Comparison of ENCODE assay signal across 21 cellular contexts in the genomic region with DNA sequence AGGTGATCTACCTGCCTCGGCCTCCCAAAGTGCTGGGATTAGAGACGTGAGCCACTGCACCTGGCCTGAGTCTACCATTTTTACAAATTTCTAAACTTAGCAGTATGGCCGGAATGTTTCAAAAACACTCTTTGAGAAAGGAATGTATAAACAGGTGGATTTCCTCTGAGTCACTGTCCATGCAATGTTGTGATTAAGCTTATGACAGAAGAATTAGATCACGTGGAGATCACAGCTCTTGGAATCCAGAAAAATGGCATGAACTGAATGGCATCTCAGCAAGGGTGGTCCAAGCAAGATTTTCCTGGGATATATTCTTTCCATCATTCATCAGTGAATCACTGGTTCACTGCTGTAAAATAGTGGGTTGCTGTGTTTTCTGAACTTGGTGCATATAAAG.
DNase-seq lines count a peak whose midpoint lies in the region; ATAC-seq and TF ChIP-seq lines count a peak whose summit lies in the region.
"Had no signal": no experiment of that assay in that cellular context is flagged by ENCODE, and none has a peak within 500 bp of the region (broad histone marks: within the 10 kb centered on the region; RNA-seq: fewer than 3 reads in every experiment).

No MANE protein-coding gene starts in this region.

- no peak overlapping the region for H3K9ac ChIP-seq in MM.1S (ENCODE audit: low read length)
- H3K9ac ChIP-seq: BLaER1 treated with 17β-estradiol and CSF1 and Interleukin-3, amounts not matched to agents 10 nM and 100 nM had no signal

- no peak overlapping the region for H3K4me2 ChIP-seq in MM.1S (ENCODE audit: low read depth, low read length)

- H3K36me3 ChIP-seq in MM.1S (replicated peaks; ENCODE audit: insufficient read depth, low read length), result no peaks in the 10 kb centered on the region
- H3K36me3 ChIP-seq: BLaER1 treated with 17β-estradiol and CSF1 and Interleukin-3, amounts not matched to agents 10 nM and 100 nM; gastrocnemius medialis; left lung; SJCRH30; transverse colon had no signal

- H3K4me1 ChIP-seq in MM.1S (ENCODE audit: low read length), result peaks cover 7% of the 10 kb centered on the region; the same call in 1 of the 2 replicates
- H3K4me1 ChIP-seq: gastrocnemius medialis, left lung, SJCRH30 had no signal

- no peak for ATAC-seq in GM21381 (IDR thresholded peaks at IDR 0.05; ENCODE audit: unreplicated experiment)
- ATAC-seq: gastrocnemius medialis; left lung; stimulated activated naive CD8-positive, alpha-beta T cell treated with anti-CD3 and anti-CD28 coated beads, Interleukin-15, Interleukin-2, amounts not matched to agents 100 U/mL and 50 U/mL, for 24 hours had no signal

- H3K27ac ChIP-seq in MM.1S (ENCODE audit: low read length) (no peak overlapping the region), caudate nucleus (ENCODE audit: low read depth, low read length) (no peak overlapping the region)
- H3K27ac ChIP-seq: BLaER1 treated with 17β-estradiol and CSF1 and Interleukin-3, amounts not matched to agents 10 nM and 100 nM; dorsolateral prefrontal cortex; epithelial cell of prostate; gastrocnemius medialis; left lung; SJCRH30; transverse colon had no signal

- H3K27me3 ChIP-seq in MM.1S (replicated peaks; ENCODE audit: insufficient read depth, low read length), result no peaks in the 10 kb centered on the region
- H3K27me3 ChIP-seq: BLaER1 treated with 17β-estradiol and CSF1 and Interleukin-3, amounts not matched to agents 10 nM and 100 nM; dorsolateral prefrontal cortex; gastrocnemius medialis; left lung; SJCRH30; transverse colon had no signal

- no peaks in the 10 kb centered on the region for H3K79me2 ChIP-seq in MM.1S (ENCODE audit: low read length)

- no peaks in the 10 kb centered on the region for H3K9me3 ChIP-seq in MM.1S (replicated peaks; ENCODE audit: insufficient read depth, low read length)
- H3K9me3 ChIP-seq: BLaER1 treated with 17β-estradiol and CSF1 and Interleukin-3, amounts not matched to agents 10 nM and 100 nM; gastrocnemius medialis; SJCRH30; transverse colon had no signal

- no peak overlapping the region for H3K4me3 ChIP-seq in MM.1S (ENCODE audit: low read length)
- H3K4me3 ChIP-seq: BLaER1 treated with 17β-estradiol and CSF1 and Interleukin-3, amounts not matched to agents 10 nM and 100 nM; dorsolateral prefrontal cortex; gastrocnemius medialis; left lung; SJCRH30; transverse colon had no signal

- DNase-seq in A172 (ENCODE audit: low spot score) (peak; percentile 72), MM.1S (peak; percentile 31), dermis blood vessel endothelial cell (peak; percentile 0), kidney tubule cell (ENCODE audit: low spot score) (peak; percentile 87), AG08395 (ENCODE audit: low spot score) (no peak), caudate nucleus (lab: John Stamatoyannopoulos, UW) (no peak), SIG-M5 (lab: John Stamatoyannopoulos, UW) (no peak)
- DNase-seq: activated CD4-positive, alpha-beta T cell treated with anti-CD3 and anti-CD28 coated beads, Interleukin-2, amount 10 ng/mL, durations not matched to agents 7 days and 5 days; dorsolateral prefrontal cortex; gastrocnemius medialis; left lung; midbrain; NCI-H1694; NCI-H69; SJCRH30; stimulated activated CD4-positive, alpha-beta T cell treated with anti-CD3 and anti-CD28 coated beads, Interleukin-4, amount 100 ng/mL, for 1 hour; stimulated activated naive CD8-positive, alpha-beta T cell treated with anti-CD3 and anti-CD28 coated beads, Interleukin-15, Interleukin-2, amounts not matched to agents 100 U/mL and 50 U/mL, for 24 hours; transverse colon had no signal

- no peak for TF ChIP-seq CTCF in MM.1S (IDR thresholded peaks at IDR 0.05; ENCODE audit: low read length)

- H4K20me1 ChIP-seq in MM.1S (ENCODE audit: insufficient read depth, low read length), result no peaks in the 10 kb centered on the region
- H4K20me1 ChIP-seq: BLaER1 treated with 17β-estradiol and CSF1 and Interleukin-3, amounts not matched to agents 10 nM and 100 nM had no signal

- H3F3A ChIP-seq in MM.1S (ENCODE audit: insufficient read depth, low read length), result no peaks in the 10 kb centered on the region

- no peak overlapping the region for H2AFZ ChIP-seq in MM.1S (ENCODE audit: low read length)

- H3K9me2 ChIP-seq in MM.1S (replicated peaks; ENCODE audit: insufficient read depth, low read length), result no peaks in the 10 kb centered on the region

Comparison
In these comparisons a context has a peak if more than half of its experiments do, and no peak if none do; other contexts are left out.
1. DNase-seq: peak in A172 (single experiment), MM.1S (single experiment), dermis blood vessel endothelial cell (single experiment) and kidney tubule cell (single experiment); none in AG08395 (single experiment), caudate nucleus (0 of 61) and SIG-M5 (single experiment).